Comparison of ENCODE assay signal across 21 cellular contexts in genomic region chr1:43552059-43552742, GRCh38. TPM values are rescaled to one million over a fixed set of nuclear protein-coding genes. Genes with fewer than 3 reads are reported as not detected.
A peak's percentile ranks its signal among the peaks of the same experiment; 100 is the strongest.
DNase-seq lines count a peak whose midpoint lies in the region; ATAC-seq, FAIRE-seq and TF ChIP-seq lines count a peak whose summit lies in the region.
"Had no signal": no experiment of that assay in that cellular context is flagged by ENCODE, and none has a peak within 500 bp of the region (broad histone marks: within the 10 kb centered on the region; RNA-seq: fewer than 3 reads in every experiment).

No MANE protein-coding gene starts in this region.

- peaks cover 5% of the 10 kb centered on the region for H4K20me1 ChIP-seq in K562 (replicated peaks; ENCODE audit: control insufficient read depth, insufficient read depth, low read length)

- TF ChIP-seq POLR2A in K562 (conservative IDR thresholded peaks at IDR 0.05) = no peak
- no peak for TF ChIP-seq POLR2A in stomach (IDR thresholded peaks at IDR 0.05)

- TF ChIP-seq CTCF in C4-2B (conservative IDR thresholded peaks at IDR 0.05) = no peak
- no peak for TF ChIP-seq CTCF in K562 (IDR thresholded peaks at IDR 0.05 in 2 of 3, conservative IDR thresholded peaks at IDR 0.05 in 1 of 3; ENCODE audit: insufficient read depth in 2 of 3, low read depth in 1 of 3, low read length in 3 of 3)
- TF ChIP-seq CTCF in left lung (IDR thresholded peaks at IDR 0.05) = no peak
- no peak for TF ChIP-seq CTCF in stomach (IDR thresholded peaks at IDR 0.05)

- in situ Hi-C loops in K562 (cut with MboI) = no loop called here

- POLR2A ChIA-PET in K562 (lab: Yijun Ruan, JAX) = interaction anchor here (0.6 to 3.1 kb wide), 5 partner anchors 8 to 804 kb away, joined by 3 to 16 read pairs (median 4); no protein-coding TSS in a partner anchor

- H3K4me1 ChIP-seq in K562 (replicated peaks in 1 of 2; ENCODE audit: control insufficient read depth in 2 of 2, insufficient read depth in 2 of 2, low read length in 2 of 2) = peaks cover 8 to 27% of the 10 kb centered on the region in 2 experiments; a peak in 4 of 5 replicates
- peaks cover 18 to 19% of the 10 kb centered on the region in 2 donors for H3K4me1 ChIP-seq in left lung
- peaks cover 62 to 82% (median 69%) of the 10 kb centered on the region in 4 donors for H3K4me1 ChIP-seq in stomach
- H3K4me1 ChIP-seq: testis had no signal

- TF ChIP-seq RAD21 in K562 (CRISPR knock-in tag; conservative IDR thresholded peaks at IDR 0.05 in 1 of 2, IDR thresholded peaks at IDR 0.05 in 1 of 2) = no peak

- no peaks in the 10 kb centered on the region for H3K79me2 ChIP-seq in K562 (ENCODE audit: control insufficient read depth, insufficient read depth, low read length)

- TF ChIP-seq EP300 in K562 (IDR thresholded peaks at IDR 0.05; ENCODE audit: low read length) (no peak), stomach (IDR thresholded peaks at IDR 0.05) (no peak)

- BruUV-seq in K562 (replicated peaks; lab: Mats Ljungman, UMichigan) = no TSS peak

- H3K4me3 ChIP-seq in K562 = no peak overlapping the region
- no peak overlapping the region for H3K4me3 ChIP-seq in left lung
- H3K4me3 ChIP-seq in stomach = no peak overlapping the region
- H3K4me3 ChIP-seq: PC-9, SK-N-MC, testis had no signal

- H3K27me3 ChIP-seq in K562 (ENCODE audit: control insufficient read depth in 2 of 2, insufficient read depth in 2 of 2, low read length in 2 of 2) (peaks cover 12 to 32% of the 10 kb centered on the region in 2 experiments; a peak in 4 of 5 replicates), left lung (no peaks in the 10 kb centered on the region), stomach (no peaks in the 10 kb centered on the region)
- H3K27me3 ChIP-seq: testis had no signal

- ATAC-seq in K562 (no peak), left lung (no peak), HG03135 (IDR thresholded peaks at IDR 0.05; ENCODE audit: unreplicated experiment) (no peak), HG02763 (IDR thresholded peaks at IDR 0.05; ENCODE audit: unreplicated experiment) (no peak)
- ATAC-seq: effector memory CD8-positive, alpha-beta T cell had no signal

- DNase-seq in K562 (ENCODE audit: extremely low read depth in 1 of 4, low spot score in 3 of 4) (no peak), left lung (peak in 1 of 2 donors; percentile 9), stomach (no peak), DMS153 treated with DMSO at 0.1 percent for 48 hours (lab: John Stamatoyannopoulos, UW; ENCODE audit: unreplicated experiment) (no peak)
- no peak for DNase-seq in stimulated activated CD4-positive, alpha-beta T cell treated with anti-CD3 and anti-CD28 coated beads, Interleukin-4, amount 100 ng/mL, for 1 hour
- DNase-seq: activated CD4-positive, alpha-beta T cell treated with anti-CD3 and anti-CD28 coated beads, Interleukin-2, amount 10 ng/mL, durations not matched to agents 24 days and 14 days; activated naive CD4-positive, alpha-beta T cell treated with anti-CD3 and anti-CD28 coated beads, Interleukin-2, amount 50 U/mL, for 16 hours; activated T-cell treated with anti-CD3 and anti-CD28 coated beads for 4 hours; CD4-positive, alpha-beta memory T cell; effector memory CD8-positive, alpha-beta T cell; NCI-H1048; NCI-H2171 treated with DMSO at 0.1 percent for 48 hours; NCI-H82; nephron progenitor cell; stimulated activated CD4-positive, alpha-beta T cell treated with anti-CD3 and anti-CD28 coated beads, Interleukin-1b, Interleukin-23, amount 100 ng/mL, for 48 hours; testis had no signal

- CTCF ChIA-PET in K562 (lab: Yijun Ruan, JAX; ENCODE audit: low intra/inter-chr PET ratio) = no interaction called here

- intact Hi-C loops in K562 (cut with micrococcal nuclease) (no loop called here), left lung (cut with DNase I) (no loop called here), stomach (cut with DNase I; ENCODE audit: low total_unique reads) (no loop called here)

- no peak overlapping the region for H2AFZ ChIP-seq in K562 (ENCODE audit: low read depth, low read length)
- H2AFZ ChIP-seq: PC-9 had no signal

- H3K9me3 ChIP-seq in K562 (replicated peaks; ENCODE audit: control insufficient read depth, insufficient read depth, low read depth, low read length) (no peaks in the 10 kb centered on the region), left lung (no peaks in the 10 kb centered on the region), stomach (no peaks in the 10 kb centered on the region)
- H3K9me3 ChIP-seq: testis had no signal

- FAIRE-seq in K562 (lab: Jason Lieb, UNC) = no peak

- WGBS in K562 (ENCODE audit: insufficient coverage, low coverage, missing lambda C conversion rate) = 3% methylated on average over 5 of the region's 5 CpGs
- WGBS in stomach, 5 donors = 42 to 65% (median 50%) methylated on average over 5 of the region's 5 CpGs

- no peak overlapping the region for H3K4me2 ChIP-seq in K562 (ENCODE audit: insufficient read depth, low read length)
- H3K4me2 ChIP-seq: PC-9 had no signal

- H3K27ac ChIP-seq in C4-2B (peak overlapping the region; percentile 96), K562 (ENCODE audit: extremely low read depth, low read depth, low read length) (no peak overlapping the region), left lung (peak overlapping the region; percentile 48 to 56), stomach (peak overlapping the region; percentile 41 to 92 (median 87))
- H3K27ac ChIP-seq: PC-9, SK-N-MC, testis had no signal

- no peaks in the 10 kb centered on the region for H3K36me3 ChIP-seq in K562 (ENCODE audit: control insufficient read depth, insufficient read depth, low read length)
- H3K36me3 ChIP-seq in left lung = peaks cover 0 to 8% of the 10 kb centered on the region in 2 donors
- H3K36me3 ChIP-seq in stomach = peaks cover 0 to 27% (median 24%) of the 10 kb centered on the region in 4 donors

- no peaks in the 10 kb centered on the region for H3K9me1 ChIP-seq in K562 (ENCODE audit: control insufficient read depth, insufficient read depth, low read length)

- no peak overlapping the region for H3K9ac ChIP-seq in K562 (ENCODE audit: insufficient read depth in 1 of 2, low read depth in 2 of 2, low read length in 2 of 2)

TF ChIP-seq in K562, 482 proteins besides CTCF, POLR2A, EP300 and RAD21:
- TF ChIP-seq ZNF224 (CRISPR knock-in tag; IDR thresholded peaks at IDR 0.05) (0 out of 2 replicates have a peak, but pooled peaks have one; percentile 17), ZNF217 (CRISPR knock-in tag; IDR thresholded peaks at IDR 0.05) (no peak)

RNA-seq across cellular contexts. Expression of gene PTPRF, which starts 21.5 kb away (rescaled TPM):
- 17.5 and 46.4 TPM in 2 replicates for total RNA-seq in K562 (2011; cell fraction: chromatin; rRNA removed; ENCODE audit: low replicate concordance)
- total RNA-seq in K562 (2011; cell fraction: nucleolus; rRNA removed) = 18.8 and 22.8 TPM in 2 replicates
- total RNA-seq in K562 (2011; cell fraction: nucleoplasm; rRNA removed) = 14.9 and 27.1 TPM in 2 replicates
- total RNA-seq in K562 (2014; rRNA removed) = 1.1 and 1.5 TPM in 2 replicates
- total RNA-seq in K562 (2014; rRNA removed; fragmentation: Illumina TruSeq; extraction: Trizol) = 0.41 and 1.1 TPM in 2 replicates
- total RNA-seq in K562 (2015; rRNA removed; fragmentation: Illumina TruSeq; extraction: Trizol) = 0.08 and 0.51 TPM in 2 replicates
- 3.3 and 4.2 TPM in 2 replicates for total RNA-seq in K562 (2021)
- polyA plus RNA-seq in K562 (2011; rRNA removed) = 4.3 and 12.0 TPM in 2 replicates
- 5.1 and 6.0 TPM in 2 replicates for polyA plus RNA-seq in K562 (2011; cell fraction: cytosol; rRNA removed)
- 13.9 and 24.1 TPM in 2 replicates for polyA plus RNA-seq in K562 (2011; cell fraction: nucleus; rRNA removed)
- 0.86 and 1.5 TPM in 2 replicates for polyA plus RNA-seq in K562 (2012)
- 1.1 and 1.4 TPM in 2 replicates for polyA plus RNA-seq in K562 (2014; fragmentation: Illumina TruSeq; extraction: Trizol)
- polyA plus RNA-seq in K562 (2014; fragmentation: Nextera tagmentation; extraction: Ambion mirVana) = under 1 TPM; 0.13 to 0.20 TPM
- 0.90 and 1.2 TPM in 2 replicates for polyA plus RNA-seq in K562 (2014; rRNA removed)
- polyA minus RNA-seq in K562 (2011; rRNA and poly(A)+ RNA removed) = 8.6 and 12.7 TPM in 2 replicates
- polyA minus RNA-seq in K562 (2011; cell fraction: cytosol; rRNA and poly(A)+ RNA removed) = 5.7 and 22.0 TPM in 2 replicates
- polyA minus RNA-seq in K562 (2011; cell fraction: nucleus; rRNA and poly(A)+ RNA removed) = 5.0 and 8.4 TPM in 2 replicates
- total RNA-seq in left lung = 100 to 1,000 TPM; 123 to 279 TPM
- 100 to 1,000 TPM in 4 of 5 donors, 10 to 100 TPM in 1; 63.0 to 282 (median 114) TPM for total RNA-seq in stomach
- polyA plus RNA-seq in stomach = 10 to 100 TPM; 11.3 to 53.3 (median 30.4) TPM
- total RNA-seq: CD4-positive, alpha-beta memory T cell had no signal
- polyA plus RNA-seq: CD4-positive, alpha-beta memory T cell had no signal
